Comparison of ENCODE assay signal across 15 cellular contexts in genomic region chr12:75337905-75338304, GRCh38. TPM values are rescaled to one million over a fixed set of nuclear protein-coding genes. Genes with fewer than 3 reads are reported as not detected.
A peak's percentile ranks its signal among the peaks of the same experiment; 100 is the strongest.
DNase-seq lines count a peak whose midpoint lies in the region; ATAC-seq and TF ChIP-seq lines count a peak whose summit lies in the region.
"Had no signal": no experiment of that assay in that cellular context is flagged by ENCODE, and none has a peak within 500 bp of the region (broad histone marks: within the 10 kb centered on the region; RNA-seq: fewer than 3 reads in every experiment).

No MANE protein-coding gene starts in this region.

- H3K4me3 Mint-ChIP-seq in neural progenitor cell = no peak overlapping the region
- H3K4me3 Mint-ChIP-seq: activated CD4-positive, alpha-beta memory T cell treated with anti-CD3 and anti-CD28 coated beads, Interleukin-2, amount 10 ng/mL, durations not matched to agents 7 days and 5 days; natural killer cell had no signal

- H3K27ac ChIP-seq in neural progenitor cell = no peak overlapping the region
- H3K27ac ChIP-seq: lower lobe of right lung, thyroid gland had no signal

- H3K4me1 ChIP-seq in neural progenitor cell = no peaks in the 10 kb centered on the region
- H3K4me1 ChIP-seq: thyroid gland had no signal

- H3K9me3 Mint-ChIP-seq in neural progenitor cell = peaks cover 7% of the 10 kb centered on the region
- H3K9me3 Mint-ChIP-seq: activated CD4-positive, alpha-beta memory T cell treated with anti-CD3 and anti-CD28 coated beads, Interleukin-2, amount 10 ng/mL, durations not matched to agents 7 days and 5 days; activated T-helper 2 cell treated with anti-CD3 and anti-CD28 coated beads, Interferon-gamma antibody, Interleukin-2, Interleukin-4, amounts not matched to agents 10 μg/mL and 5 μg/mL and 100 μg/mL, durations not matched to agents 14 hours and 24 hours and 36 hours; natural killer cell had no signal

- peak; percentile 40 for ATAC-seq in GM18508 (IDR thresholded peaks at IDR 0.05; ENCODE audit: insufficient read depth, unreplicated experiment)
- ATAC-seq in GM19468 (IDR thresholded peaks at IDR 0.05; ENCODE audit: extremely low read depth, unreplicated experiment) = peak; percentile 42
- peak; percentile 59 for ATAC-seq in HG02840 (IDR thresholded peaks at IDR 0.05; ENCODE audit: low FRiP score, unreplicated experiment)
- ATAC-seq in HG03558 (IDR thresholded peaks at IDR 0.05; ENCODE audit: extremely low read depth, unreplicated experiment) = peak; percentile 55
- ATAC-seq: lower lobe of right lung, natural killer cell had no signal

- no peaks in the 10 kb centered on the region for H3K36me3 ChIP-seq in neural progenitor cell
- H3K36me3 ChIP-seq: lower lobe of right lung, thyroid gland had no signal

- no peaks in the 10 kb centered on the region for H3K36me3 Mint-ChIP-seq in neural progenitor cell
- H3K36me3 Mint-ChIP-seq: natural killer cell had no signal

- no peak overlapping the region for H2AFZ ChIP-seq in neural progenitor cell (replicated peaks)

- no peak overlapping the region for H3K4me3 ChIP-seq in neural progenitor cell
- H3K4me3 ChIP-seq: lower lobe of right lung, thyroid gland had no signal

- no peaks in the 10 kb centered on the region for H3K27me3 ChIP-seq in neural progenitor cell
- H3K27me3 ChIP-seq: thyroid gland had no signal

- no peaks in the 10 kb centered on the region for H3K79me2 ChIP-seq in neural progenitor cell (ENCODE audit: low read depth)

- no peaks in the 10 kb centered on the region for H3K9me3 ChIP-seq in neural progenitor cell (ENCODE audit: low read depth)
- H3K9me3 ChIP-seq: lower lobe of right lung, thyroid gland had no signal

- no peaks in the 10 kb centered on the region for H3F3A ChIP-seq in neural progenitor cell (ENCODE audit: low read depth)

- H3K27me3 Mint-ChIP-seq in neural progenitor cell (ENCODE audit: insufficient read depth, low read depth) = peaks cover 8% of the 10 kb centered on the region

- H3K4me1 Mint-ChIP-seq in neural progenitor cell = peaks cover 12% of the 10 kb centered on the region

- H3K27ac Mint-ChIP-seq in neural progenitor cell = no peak overlapping the region
- H3K27ac Mint-ChIP-seq: activated CD4-positive, alpha-beta memory T cell treated with anti-CD3 and anti-CD28 coated beads, Interleukin-2, amount 10 ng/mL, durations not matched to agents 7 days and 5 days; activated T-helper 2 cell treated with anti-CD3 and anti-CD28 coated beads, Interferon-gamma antibody, Interleukin-2, Interleukin-4, amounts not matched to agents 10 μg/mL and 5 μg/mL and 100 μg/mL, durations not matched to agents 14 hours and 24 hours and 36 hours; natural killer cell had no signal

- H3K9ac ChIP-seq in neural progenitor cell = no peak overlapping the region

- no peak overlapping the region for H3K4me2 ChIP-seq in neural progenitor cell

- H4K20me1 ChIP-seq in neural progenitor cell (ENCODE audit: low read depth) = no peaks in the 10 kb centered on the region

- TF ChIP-seq CTCF in neural progenitor cell (IDR thresholded peaks at IDR 0.05) = no peak

- DNase-seq in DMS153 (lab: John Stamatoyannopoulos, UW) (no peak), neural progenitor cell (ENCODE audit: low spot score) (no peak), HK-2 (ENCODE audit: unreplicated experiment) (no peak), D341Med (ENCODE audit: low spot score) (no peak)
- DNase-seq: activated CD4-positive, alpha-beta memory T cell treated with anti-CD3 and anti-CD28 coated beads, Interleukin-2, amount 10 ng/mL, durations not matched to agents 7 days and 5 days; lower lobe of right lung; natural killer cell; thyroid gland had no signal

RNA-seq across cellular contexts. Expression of gene GLIPR1L1, which starts 3.4 kb away (rescaled TPM):
- total RNA-seq in neural progenitor cell (ENCODE audit: low replicate concordance) = not detected in 2 replicates
- total RNA-seq: activated CD4-positive, alpha-beta memory T cell treated with anti-CD3 and anti-CD28 coated beads, Interleukin-2, amount 10 ng/mL, durations not matched to agents 7 days and 5 days; activated T-helper 2 cell treated with anti-CD3 and anti-CD28 coated beads, Interferon-gamma antibody, Interleukin-2, Interleukin-4, amounts not matched to agents 10 μg/mL and 5 μg/mL and 100 μg/mL, durations not matched to agents 14 hours and 24 hours and 36 hours; lower lobe of right lung; natural killer cell; renal cortical epithelial cell; SK-MEL-5; thyroid gland had no signal

RNA-seq across cellular contexts. Expression of gene CAPS2, which starts 7.8 kb away (rescaled TPM):
- 14.4 and 20.1 TPM in 2 replicates for total RNA-seq in neural progenitor cell (ENCODE audit: low replicate concordance)

RNA-seq across cellular contexts. Expression of gene GLIPR1L2, which starts 53.0 kb away (rescaled TPM):
- 0.31 TPM in 1 of 2 replicates, not detected in the other for total RNA-seq in neural progenitor cell (ENCODE audit: low replicate concordance)
- total RNA-seq: activated T-helper 2 cell treated with anti-CD3 and anti-CD28 coated beads, Interferon-gamma antibody, Interleukin-2, Interleukin-4, amounts not matched to agents 10 μg/mL and 5 μg/mL and 100 μg/mL, durations not matched to agents 14 hours and 24 hours and 36 hours; SK-MEL-5 had no signal
